Comparison of ENCODE assay signal across 9 cellular contexts in the genomic region with DNA sequence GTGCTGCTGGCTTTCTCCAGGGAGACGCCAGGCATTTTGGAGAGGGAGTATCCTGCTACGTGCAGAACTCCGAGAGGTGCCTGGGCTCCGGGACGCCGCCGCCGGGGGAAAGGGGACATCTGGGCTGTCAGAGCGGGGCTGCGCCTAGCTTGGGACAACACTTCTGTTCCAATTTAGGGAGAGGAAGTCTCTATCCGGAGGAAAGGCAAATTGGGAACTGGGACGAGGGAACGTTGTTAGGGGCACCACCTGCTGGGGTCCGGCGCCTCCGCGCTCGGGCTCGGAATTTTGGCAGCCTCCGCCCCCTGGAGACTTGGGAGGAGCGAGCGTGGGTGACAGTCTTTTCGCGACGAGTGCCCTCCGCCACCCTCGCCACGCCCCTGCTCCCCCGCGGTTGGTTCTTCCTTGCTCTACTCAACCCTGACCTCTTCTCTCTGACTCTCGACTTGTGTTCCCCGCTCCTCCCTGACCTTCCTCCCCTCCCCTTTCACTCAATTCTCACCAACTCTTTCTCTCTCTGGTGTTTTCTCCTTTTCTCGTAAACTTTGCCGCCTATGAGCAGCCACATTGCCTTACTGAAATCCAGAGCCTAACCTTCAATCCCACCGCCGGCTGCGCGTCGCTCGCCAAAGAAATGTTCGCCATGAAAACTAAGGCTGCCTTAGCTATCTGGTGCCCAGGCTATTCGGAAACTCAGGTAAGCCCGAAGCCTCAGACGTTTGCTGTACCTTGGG. TPM values are rescaled to one million over a fixed set of nuclear protein-coding genes. Genes with fewer than 3 reads are reported as not detected.
A peak's percentile ranks its signal among the peaks of the same experiment; 100 is the strongest.
DNase-seq lines count a peak whose midpoint lies in the region; ATAC-seq, FAIRE-seq and TF ChIP-seq lines count a peak whose summit lies in the region.
"Had no signal": no experiment of that assay in that cellular context is flagged by ENCODE, and none has a peak within 500 bp of the region (broad histone marks: within the 10 kb centered on the region; RNA-seq: fewer than 3 reads in every experiment).

No MANE protein-coding gene starts in this region.

- intact Hi-C loops in activated CD8-positive, alpha-beta T cell treated with anti-CD3 and anti-CD28 coated beads for 36 hours (cut with micrococcal nuclease) = loop anchor here (2.0 kb wide), 1 partner anchor 52 kb away; no protein-coding TSS in a partner anchor
- intact Hi-C loops in endothelial cell of umbilical vein (cut with micrococcal nuclease) = loop anchor here (5.0 kb wide), 1 partner anchor 316 kb away; no protein-coding TSS in a partner anchor

- CTCF ChIA-PET in activated CD8-positive, alpha-beta T cell treated with anti-CD3 and anti-CD28 coated beads for 36 hours (lab: Charles Lee) = no interaction called here
- CTCF ChIA-PET in endothelial cell of umbilical vein (lab: Charles Lee) = no interaction called here

- H3K27me3 ChIP-seq in endothelial cell of umbilical vein (ENCODE audit: control insufficient read depth in 2 of 2, insufficient read depth in 2 of 2, low read length in 2 of 2) = peaks cover 53 to 72% of the 10 kb centered on the region in 2 experiments
- H3K27me3 ChIP-seq in mucosa of stomach (ENCODE audit: control insufficient read depth, insufficient read depth, low read length) = peaks cover 44% of the 10 kb centered on the region

- POLR2A ChIA-PET in activated CD8-positive, alpha-beta T cell treated with anti-CD3 and anti-CD28 coated beads for 36 hours (lab: Charles Lee) = no interaction called here
- POLR2A ChIA-PET in endothelial cell of umbilical vein (lab: Charles Lee) = no interaction called here

- H3K27ac Mint-ChIP-seq in activated CD8-positive, alpha-beta T cell treated with anti-CD3 and anti-CD28 coated beads for 36 hours = peak overlapping the region; percentile 4
- H3K27ac Mint-ChIP-seq in stimulated activated naive B cell treated with anti-CD40 and anti-IgM and Interleukin-4, amounts not matched to agents 10 μg/mL and 1 μg/mL and 100 μg/mL, for 72 hours = no peak overlapping the region

- H3K36me3 ChIP-seq in endothelial cell of umbilical vein (ENCODE audit: control insufficient read depth in 2 of 2, extremely low read depth in 1 of 2, insufficient read depth in 2 of 2, low read length in 2 of 2) (no peaks in the 10 kb centered on the region), mucosa of stomach (ENCODE audit: control insufficient read depth, insufficient read depth, low read length) (no peaks in the 10 kb centered on the region)

- ATAC-seq in HG02759 (IDR thresholded peaks at IDR 0.05; ENCODE audit: unreplicated experiment) = peak; percentile 87
- peak; percentile 88 for ATAC-seq in activated CD8-positive, alpha-beta T cell treated with anti-CD3 and anti-CD28 coated beads for 36 hours
- peak; percentile 52 to 74 for ATAC-seq in stimulated activated naive B cell treated with anti-CD40 and anti-IgM and Interleukin-4, amounts not matched to agents 10 μg/mL and 1 μg/mL and 100 μg/mL, for 72 hours (replicated peaks)

- DNase-seq in GM12892 (ENCODE audit: insufficient read length) = no peak
- DNase-seq in NCI-H2171 treated with DMSO at 0.1 percent for 48 hours (lab: John Stamatoyannopoulos, UW) = peak; percentile 60
- DNase-seq in activated CD8-positive, alpha-beta T cell treated with anti-CD3 and anti-CD28 coated beads for 36 hours = peak; percentile 78
- DNase-seq in endothelial cell of umbilical vein (ENCODE audit: low read depth, low spot score) = no peak
- DNase-seq in stimulated activated naive B cell treated with anti-CD40 and anti-IgM and Interleukin-4, amounts not matched to agents 10 μg/mL and 1 μg/mL and 100 μg/mL, for 72 hours = peak; percentile 12
- DNase-seq in DMS114 treated with DMSO at 0.1 percent for 48 hours (lab: John Stamatoyannopoulos, UW; ENCODE audit: unreplicated experiment) = no peak

- peaks cover 3% of the 10 kb centered on the region for H3K4me1 ChIP-seq in endothelial cell of umbilical vein (ENCODE audit: control insufficient read depth, extremely low read depth, insufficient read depth, low read length)
- peaks cover 4% of the 10 kb centered on the region for H3K4me1 ChIP-seq in mucosa of stomach (ENCODE audit: control insufficient read depth, insufficient read depth, low read length)

- no peaks in the 10 kb centered on the region for H3K9me3 Mint-ChIP-seq in activated CD8-positive, alpha-beta T cell treated with anti-CD3 and anti-CD28 coated beads for 36 hours
- H3K9me3 Mint-ChIP-seq in stimulated activated naive B cell treated with anti-CD40 and anti-IgM and Interleukin-4, amounts not matched to agents 10 μg/mL and 1 μg/mL and 100 μg/mL, for 72 hours = no peaks in the 10 kb centered on the region

- H3K9me3 ChIP-seq in endothelial cell of umbilical vein (replicated peaks; ENCODE audit: control insufficient read depth, insufficient read depth, low read length) (no peaks in the 10 kb centered on the region), mucosa of stomach (ENCODE audit: control insufficient read depth, low read length) (no peaks in the 10 kb centered on the region)

- dilution Hi-C loops in endothelial cell of umbilical vein (cut with MboI; ENCODE audit: extremely low pct_ligation_motif_present, low sequenced_read_pairs) = no loop called here

- H3K4me2 ChIP-seq in endothelial cell of umbilical vein (ENCODE audit: insufficient read depth, low read length) = peak overlapping the region; percentile 52

- no TSS peak for BruUV-seq in endothelial cell of umbilical vein (replicated peaks; lab: Mats Ljungman, UMichigan)

- FAIRE-seq in GM12892 (lab: Jason Lieb, UNC) (peak; percentile 79), endothelial cell of umbilical vein (lab: Jason Lieb, UNC) (peak; percentile 50)
- FAIRE-seq: colon had no signal

- H2AFZ ChIP-seq in endothelial cell of umbilical vein (ENCODE audit: low read depth, low read length) = peak overlapping the region; percentile 56

- H3K4me3 ChIP-seq in endothelial cell of umbilical vein (replicated peaks in 1 of 3; ENCODE audit: insufficient read depth in 1 of 3, low read depth in 1 of 3, low read length in 3 of 3) = peak overlapping the region in 2 of 3 experiments; percentile 32 to 40
- peak overlapping the region; percentile 25 for H3K4me3 ChIP-seq in mucosa of stomach (ENCODE audit: low read length)

- H3K27me3 Mint-ChIP-seq in activated CD8-positive, alpha-beta T cell treated with anti-CD3 and anti-CD28 coated beads for 36 hours = peaks cover 70% of the 10 kb centered on the region
- H3K27me3 Mint-ChIP-seq in stimulated activated naive B cell treated with anti-CD40 and anti-IgM and Interleukin-4, amounts not matched to agents 10 μg/mL and 1 μg/mL and 100 μg/mL, for 72 hours = peaks cover 73 to 86% of the 10 kb centered on the region in 2 donors

- no peak overlapping the region for H3K27ac ChIP-seq in endothelial cell of umbilical vein (ENCODE audit: insufficient read depth, low read depth, low read length)

- H3K9ac ChIP-seq in endothelial cell of umbilical vein (replicated peaks; ENCODE audit: extremely low read depth, insufficient read depth, low read length) (no peak overlapping the region), mucosa of stomach (ENCODE audit: low read length) (no peak overlapping the region)

- H4K20me1 ChIP-seq in endothelial cell of umbilical vein (replicated peaks; ENCODE audit: control insufficient read depth, extremely low read depth, insufficient read depth, low read length) = no peaks in the 10 kb centered on the region

- no peaks in the 10 kb centered on the region for H3K36me3 Mint-ChIP-seq in activated CD8-positive, alpha-beta T cell treated with anti-CD3 and anti-CD28 coated beads for 36 hours (ENCODE audit: low read depth)
- no peaks in the 10 kb centered on the region for H3K36me3 Mint-ChIP-seq in stimulated activated naive B cell treated with anti-CD40 and anti-IgM and Interleukin-4, amounts not matched to agents 10 μg/mL and 1 μg/mL and 100 μg/mL, for 72 hours

- H3K4me1 Mint-ChIP-seq in activated CD8-positive, alpha-beta T cell treated with anti-CD3 and anti-CD28 coated beads for 36 hours (ENCODE audit: low read depth) = peaks cover 27% of the 10 kb centered on the region
- H3K4me1 Mint-ChIP-seq in stimulated activated naive B cell treated with anti-CD40 and anti-IgM and Interleukin-4, amounts not matched to agents 10 μg/mL and 1 μg/mL and 100 μg/mL, for 72 hours = peaks cover 12 to 27% of the 10 kb centered on the region in 2 donors

- peak overlapping the region; percentile 82 for H3K4me3 Mint-ChIP-seq in activated CD8-positive, alpha-beta T cell treated with anti-CD3 and anti-CD28 coated beads for 36 hours
- H3K4me3 Mint-ChIP-seq in stimulated activated naive B cell treated with anti-CD40 and anti-IgM and Interleukin-4, amounts not matched to agents 10 μg/mL and 1 μg/mL and 100 μg/mL, for 72 hours = peak overlapping the region; percentile 78 to 80

- no peak for TF ChIP-seq POLR2A in GM12892 (IDR thresholded peaks at IDR 0.05; ENCODE audit: low read depth, low read length)
- no peak for TF ChIP-seq POLR2A in endothelial cell of umbilical vein (IDR thresholded peaks at IDR 0.05; ENCODE audit: low read depth, low read length)

- no peaks in the 10 kb centered on the region for H3K9me1 ChIP-seq in endothelial cell of umbilical vein (replicated peaks; ENCODE audit: control insufficient read depth, extremely low read depth, insufficient read depth, low read length)

- TF ChIP-seq CTCF in activated CD8-positive, alpha-beta T cell treated with anti-CD3 and anti-CD28 coated beads for 36 hours (IDR thresholded peaks at IDR 0.05) = no peak
- TF ChIP-seq CTCF in endothelial cell of umbilical vein (IDR thresholded peaks at IDR 0.05; ENCODE audit: extremely low read depth in 1 of 2, insufficient read depth in 1 of 2, low read depth in 1 of 2, low read length in 2 of 2) = no peak

- no peaks in the 10 kb centered on the region for H3K79me2 ChIP-seq in endothelial cell of umbilical vein (ENCODE audit: control insufficient read depth, insufficient read depth, low read length)

RNA-seq across cellular contexts. Expression of a gene that starts 1.6 kb away (rescaled TPM):
- polyA plus RNA-seq in GM12892 (2012; ENCODE audit: missing spikeins) = 0.45 TPM
- total RNA-seq in activated CD8-positive, alpha-beta T cell treated with anti-CD3 and anti-CD28 coated beads for 36 hours = 1 to 10 TPM in 1 of 2 experiments, under 1 TPM in 1; 0.65 to 1.0 TPM
- not detected in 2 replicates for total RNA-seq in endothelial cell of umbilical vein
- not detected in 2 replicates for polyA plus RNA-seq in endothelial cell of umbilical vein
- polyA plus RNA-seq in endothelial cell of umbilical vein (2011; cell fraction: cytosol; rRNA removed) = not detected in 2 replicates
- polyA plus RNA-seq in endothelial cell of umbilical vein (2011; cell fraction: nucleus; rRNA removed) = not detected in 2 replicates
- polyA plus RNA-seq in endothelial cell of umbilical vein (2012) = not detected in 2 replicates
- polyA minus RNA-seq in endothelial cell of umbilical vein = not detected in 2 replicates
- not detected for polyA minus RNA-seq in endothelial cell of umbilical vein (2011; cell fraction: cytosol; rRNA and poly(A)+ RNA removed)
- not detected in 2 replicates for polyA minus RNA-seq in endothelial cell of umbilical vein (2011; cell fraction: nucleus; rRNA and poly(A)+ RNA removed)

RNA-seq across cellular contexts. Expression of a gene that starts 19.0 kb away (rescaled TPM):
- 27.4 TPM for polyA plus RNA-seq in GM12892 (2012; ENCODE audit: missing spikeins)
- 10 to 100 TPM; 65.1 to 65.6 TPM for total RNA-seq in activated CD8-positive, alpha-beta T cell treated with anti-CD3 and anti-CD28 coated beads for 36 hours
- total RNA-seq in endothelial cell of umbilical vein = 30.2 and 33.8 TPM in 2 replicates
- polyA plus RNA-seq in endothelial cell of umbilical vein = 7.4 and 10.6 TPM in 2 replicates
- polyA plus RNA-seq in endothelial cell of umbilical vein (2011; cell fraction: cytosol; rRNA removed) = 7.3 and 8.0 TPM in 2 replicates
- polyA plus RNA-seq in endothelial cell of umbilical vein (2011; cell fraction: nucleus; rRNA removed) = 27.0 and 33.8 TPM in 2 replicates
- 15.3 and 22.6 TPM in 2 replicates for polyA plus RNA-seq in endothelial cell of umbilical vein (2012)
- polyA minus RNA-seq in endothelial cell of umbilical vein = 46.2 and 50.2 TPM in 2 replicates
- polyA minus RNA-seq in endothelial cell of umbilical vein (2011; cell fraction: cytosol; rRNA and poly(A)+ RNA removed) = 44.0 TPM
- 74.8 and 86.6 TPM in 2 replicates for polyA minus RNA-seq in endothelial cell of umbilical vein (2011; cell fraction: nucleus; rRNA and poly(A)+ RNA removed)

Comparison
In these comparisons a context has a peak if more than half of its experiments do, and no peak if none do; other contexts are left out.
1. DNase-seq: peak in NCI-H2171 treated with DMSO at 0.1 percent for 48 hours (single experiment), activated CD8-positive, alpha-beta T cell treated with anti-CD3 and anti-CD28 coated beads for 36 hours (single experiment) and stimulated activated naive B cell treated with anti-CD40 and anti-IgM and Interleukin-4, amounts not matched to agents 10 μg/mL and 1 μg/mL and 100 μg/mL, for 72 hours (single experiment); none in GM12892 (single experiment), endothelial cell of umbilical vein (single experiment) and DMS114 treated with DMSO at 0.1 percent for 48 hours (single experiment).
2. Peak in every context shown above with its lines, with median percentiles within 50 percentile points of each other: ATAC-seq.